1 cellular context compared by ENCODE assay signal in the genomic region with DNA sequence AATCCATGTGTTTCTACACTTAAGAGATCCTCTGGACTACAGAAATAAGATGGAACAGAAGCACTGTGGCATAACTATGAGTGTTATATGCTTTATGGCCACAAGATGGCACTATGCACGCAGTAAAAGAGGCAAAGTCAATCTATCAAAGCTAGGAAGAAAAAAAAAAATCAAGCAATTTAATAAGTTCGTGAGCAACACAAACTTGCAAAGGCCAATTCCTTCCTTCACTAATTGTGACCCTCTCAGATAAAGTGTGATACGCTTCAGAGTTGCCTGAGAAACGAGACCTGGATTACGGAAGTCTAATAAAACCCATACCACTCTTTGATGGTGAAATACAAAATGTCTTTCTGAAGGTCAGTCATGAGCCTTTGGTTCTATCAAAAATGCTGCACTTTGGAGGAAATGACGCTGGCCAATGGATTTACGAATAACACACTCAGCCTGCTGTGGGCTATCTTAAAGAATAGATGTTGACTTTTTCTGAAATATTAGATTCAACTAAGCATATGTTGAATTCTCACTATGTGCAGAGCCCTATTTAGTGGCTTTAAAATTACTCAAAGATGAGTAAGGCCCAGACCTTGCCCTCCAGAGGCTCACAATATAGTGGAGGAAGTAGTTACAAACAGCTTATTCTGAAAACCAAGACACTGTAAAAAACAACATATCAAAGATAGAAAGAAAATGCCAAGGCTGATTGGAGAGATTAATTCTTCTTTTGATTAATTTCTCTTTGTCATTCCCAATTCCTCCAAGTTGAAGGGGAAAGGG.
TF ChIP-seq lines count a peak whose summit lies in the region.

No MANE protein-coding gene starts in this region.

TF ChIP-seq in K562, 482 proteins besides CTCF, POLR2A, EP300 and RAD21 (continued from another document):
- TF ChIP-seq NFIX (CRISPR knock-in tag; IDR thresholded peaks at IDR 0.05; ENCODE audit: low read depth) (no peak), TBP (optimal IDR thresholded peaks at IDR 0.05; ENCODE audit: low read depth, low read length) (no peak), CREBBP (IDR thresholded peaks at IDR 0.05; ENCODE audit: low read depth, low read length) (no peak), MEIS2 (IDR thresholded peaks at IDR 0.05; ENCODE audit: partially characterized antibody) (peak; percentile 37), ETS1 (conservative IDR thresholded peaks at IDR 0.05; ENCODE audit: control insufficient read depth, low read depth, low read length) (no peak), ZNF384 (IDR thresholded peaks at IDR 0.05; ENCODE audit: low read depth, low read length) (peak; percentile 91), MIER1 (IDR thresholded peaks at IDR 0.05; ENCODE audit: low read depth) (no peak), SMC3 (conservative IDR thresholded peaks at IDR 0.05; ENCODE audit: insufficient read depth, low read depth, low read length) (peak; percentile 78), ARID3A (IDR thresholded peaks at IDR 0.05; ENCODE audit: borderline replicate concordance, low read depth, low read length) (peak; percentile 77; the same call in 1 of the 2 replicates), ZNF274 (IDR thresholded peaks at IDR 0.05; ENCODE audit: borderline replicate concordance, low read depth, low read length) (no peak), FOSL1 (tag; conservative IDR thresholded peaks at IDR 0.05) (0 out of 2 replicates have a peak, but pooled peaks have one; percentile 12), ARID2 (IDR thresholded peaks at IDR 0.05) (0 out of 2 replicates have a peak, but pooled peaks have one; percentile 33), SNIP1 (IDR thresholded peaks at IDR 0.05; ENCODE audit: low read depth) (no peak)
- TF ChIP-seq, protein P1, sequence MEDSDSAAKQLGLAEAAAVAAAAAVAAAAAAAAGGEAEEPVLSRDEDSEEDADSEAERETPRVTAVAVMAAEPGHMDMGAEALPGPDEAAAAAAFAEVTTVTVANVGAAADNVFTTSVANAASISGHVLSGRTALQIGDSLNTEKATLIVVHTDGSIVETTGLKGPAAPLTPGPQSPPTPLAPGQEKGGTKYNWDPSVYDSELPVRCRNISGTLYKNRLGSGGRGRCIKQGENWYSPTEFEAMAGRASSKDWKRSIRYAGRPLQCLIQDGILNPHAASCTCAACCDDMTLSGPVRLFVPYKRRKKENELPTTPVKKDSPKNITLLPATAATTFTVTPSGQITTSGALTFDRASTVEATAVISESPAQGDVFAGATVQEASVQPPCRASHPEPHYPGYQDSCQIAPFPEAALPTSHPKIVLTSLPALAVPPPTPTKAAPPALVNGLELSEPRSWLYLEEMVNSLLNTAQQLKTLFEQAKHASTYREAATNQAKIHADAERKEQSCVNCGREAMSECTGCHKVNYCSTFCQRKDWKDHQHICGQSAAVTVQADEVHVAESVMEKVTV (CRISPR knock-in tag; IDR thresholded peaks at IDR 0.05), result peak; percentile 73
- TF ChIP-seq, protein P2, sequence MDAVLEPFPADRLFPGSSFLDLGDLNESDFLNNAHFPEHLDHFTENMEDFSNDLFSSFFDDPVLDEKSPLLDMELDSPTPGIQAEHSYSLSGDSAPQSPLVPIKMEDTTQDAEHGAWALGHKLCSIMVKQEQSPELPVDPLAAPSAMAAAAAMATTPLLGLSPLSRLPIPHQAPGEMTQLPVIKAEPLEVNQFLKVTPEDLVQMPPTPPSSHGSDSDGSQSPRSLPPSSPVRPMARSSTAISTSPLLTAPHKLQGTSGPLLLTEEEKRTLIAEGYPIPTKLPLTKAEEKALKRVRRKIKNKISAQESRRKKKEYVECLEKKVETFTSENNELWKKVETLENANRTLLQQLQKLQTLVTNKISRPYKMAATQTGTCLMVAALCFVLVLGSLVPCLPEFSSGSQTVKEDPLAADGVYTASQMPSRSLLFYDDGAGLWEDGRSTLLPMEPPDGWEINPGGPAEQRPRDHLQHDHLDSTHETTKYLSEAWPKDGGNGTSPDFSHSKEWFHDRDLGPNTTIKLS (IDR thresholded peaks at IDR 0.05; ENCODE audit: borderline replicate concordance, low read depth), result no peak
- TF ChIP-seq, protein P3, sequence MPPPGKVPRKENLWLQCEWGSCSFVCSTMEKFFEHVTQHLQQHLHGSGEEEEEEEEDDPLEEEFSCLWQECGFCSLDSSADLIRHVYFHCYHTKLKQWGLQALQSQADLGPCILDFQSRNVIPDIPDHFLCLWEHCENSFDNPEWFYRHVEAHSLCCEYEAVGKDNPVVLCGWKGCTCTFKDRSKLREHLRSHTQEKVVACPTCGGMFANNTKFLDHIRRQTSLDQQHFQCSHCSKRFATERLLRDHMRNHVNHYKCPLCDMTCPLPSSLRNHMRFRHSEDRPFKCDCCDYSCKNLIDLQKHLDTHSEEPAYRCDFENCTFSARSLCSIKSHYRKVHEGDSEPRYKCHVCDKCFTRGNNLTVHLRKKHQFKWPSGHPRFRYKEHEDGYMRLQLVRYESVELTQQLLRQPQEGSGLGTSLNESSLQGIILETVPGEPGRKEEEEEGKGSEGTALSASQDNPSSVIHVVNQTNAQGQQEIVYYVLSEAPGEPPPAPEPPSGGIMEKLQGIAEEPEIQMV (tag; conservative IDR thresholded peaks at IDR 0.05; ENCODE audit: low read depth), result no peak
- TF ChIP-seq, protein P4, sequence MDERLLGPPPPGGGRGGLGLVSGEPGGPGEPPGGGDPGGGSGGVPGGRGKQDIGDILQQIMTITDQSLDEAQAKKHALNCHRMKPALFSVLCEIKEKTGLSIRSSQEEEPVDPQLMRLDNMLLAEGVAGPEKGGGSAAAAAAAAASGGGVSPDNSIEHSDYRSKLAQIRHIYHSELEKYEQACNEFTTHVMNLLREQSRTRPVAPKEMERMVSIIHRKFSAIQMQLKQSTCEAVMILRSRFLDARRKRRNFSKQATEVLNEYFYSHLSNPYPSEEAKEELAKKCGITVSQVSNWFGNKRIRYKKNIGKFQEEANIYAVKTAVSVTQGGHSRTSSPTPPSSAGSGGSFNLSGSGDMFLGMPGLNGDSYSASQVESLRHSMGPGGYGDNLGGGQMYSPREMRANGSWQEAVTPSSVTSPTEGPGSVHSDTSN (CRISPR knock-in tag; IDR thresholded peaks at IDR 0.05; ENCODE audit: low read depth), result no peak
- TF ChIP-seq, protein P4 (tag; conservative IDR thresholded peaks at IDR 0.05; ENCODE audit: low read depth), result 0 out of 2 replicates have a peak, but pooled peaks have one; percentile 38
TF ChIP-seq in K562: peak in this region for 8.
